Comparison of ENCODE assay signal across 31 cellular contexts in genomic region chr7:76126632-76127031, GRCh38.
"Had no signal": no experiment of that assay in that cellular context is flagged by ENCODE, and none has a peak within 500 bp of the region (broad histone marks: within the 10 kb centered on the region; RNA-seq: fewer than 3 reads in every experiment).

No MANE protein-coding gene starts in this region.

- H3K9me3 ChIP-seq: MG63 had no signal

- H3K4me2 ChIP-seq: KMS-11 had no signal

- H3K36me3 ChIP-seq: MG63 had no signal

- H3K27me3 ChIP-seq: MG63 had no signal

- DNase-seq: Karpas-422, Kasumi-1, MG63, MM.1S, MV-4-11, NCI-H1048, NCI-H1092, NCI-H1092 treated with DMSO at 0.1 percent for 48 hours, NCI-H1105, NCI-H1417 treated with DMSO at 0.1 percent for 48 hours, NCI-H1436, NCI-H1436 treated with DMSO at 0.1 percent for 48 hours, NCI-H146, NCI-H1694, NCI-H1694 treated with DMSO at 0.1 percent for 48 hours, NCI-H187, NCI-H1930, NCI-H2029, NCI-H2029 treated with DMSO at 0.1 percent for 48 hours, NCI-H2107, NCI-H2171, NCI-H2171 treated with DMSO at 0.1 percent for 48 hours, NCI-H2227 treated with DMSO at 0.1 percent for 48 hours, NCI-H226, NCI-H345, NCI-H446, NCI-H446 treated with DMSO at 0.1 percent for 48 hours, NCI-H510A, NCI-H510A treated with DMSO at 0.1 percent for 48 hours, NCI-H524 had no signal

- H3K4me3 ChIP-seq: MG63 had no signal

- H3K27ac ChIP-seq: KMS-11 had no signal

- H3K9ac ChIP-seq: KMS-11 had no signal
